In genomic region chr17:65345261-65346060, GRCh38 we compare ENCODE assay signal across 13 cellular contexts.
DNase-seq lines count a peak whose midpoint lies in the region; ATAC-seq lines count a peak whose summit lies in the region.
"Had no signal": no experiment of that assay in that cellular context is flagged by ENCODE, and none has a peak within 500 bp of the region (broad histone marks: within the 10 kb centered on the region; RNA-seq: fewer than 3 reads in every experiment).

No MANE protein-coding gene starts in this region.

- H3K9me3 Mint-ChIP-seq in activated naive CD4-positive, alpha-beta T cell treated with anti-CD3 and anti-CD28 coated beads, Interleukin-2, amount 50 U/mL, for 24 hours: peaks cover 6% of the 10 kb centered on the region
- no peaks in the 10 kb centered on the region for H3K9me3 Mint-ChIP-seq in activated naive CD4-positive, alpha-beta T cell treated with anti-CD3 and anti-CD28 coated beads, Interleukin-2, amount 10 ng/mL, durations not matched to agents 7 days and 5 days
- peaks cover 6% of the 10 kb centered on the region for H3K9me3 Mint-ChIP-seq in activated naive CD8-positive, alpha-beta T cell (ENCODE audit: low read depth)
- H3K9me3 Mint-ChIP-seq in naive thymus-derived CD4-positive, alpha-beta T cell: peaks cover 0 to 9% (median 5%) of the 10 kb centered on the region in 11 donors

- peaks cover 12% of the 10 kb centered on the region for H3K4me1 Mint-ChIP-seq in activated naive CD4-positive, alpha-beta T cell treated with anti-CD3 and anti-CD28 coated beads, Interleukin-2, amount 50 U/mL, for 24 hours
- peaks cover 4% of the 10 kb centered on the region for H3K4me1 Mint-ChIP-seq in activated naive CD4-positive, alpha-beta T cell treated with anti-CD3 and anti-CD28 coated beads, Interleukin-2, amount 10 ng/mL, durations not matched to agents 7 days and 5 days
- H3K4me1 Mint-ChIP-seq in activated naive CD8-positive, alpha-beta T cell (ENCODE audit: low read depth): peaks cover 17% of the 10 kb centered on the region
- H3K4me1 Mint-ChIP-seq in naive thymus-derived CD4-positive, alpha-beta T cell: peaks cover 0 to 24% (median 12%) of the 10 kb centered on the region in 7 donors

- no peak overlapping the region for H4K8ac ChIP-seq in mesendoderm (ENCODE audit: low read depth, low read length)

- no peaks in the 10 kb centered on the region for H4K20me1 ChIP-seq in Karpas-422 (ENCODE audit: insufficient read depth, low read depth, low read length)

- no peak overlapping the region for H2BK15ac ChIP-seq in mesendoderm (replicated peaks; ENCODE audit: low read depth)

- H3K79me1 ChIP-seq in mesendoderm (ENCODE audit: low read length): no peaks in the 10 kb centered on the region

- H3K4ac ChIP-seq in mesendoderm (ENCODE audit: low read depth, low read length): no peak overlapping the region

- no peaks in the 10 kb centered on the region for H3K9me2 ChIP-seq in Karpas-422 (replicated peaks; ENCODE audit: insufficient read depth, low read length)

- intact Hi-C loops in naive thymus-derived CD4-positive, alpha-beta T cell (cut with micrococcal nuclease): loop anchor here in 1 of 2 donors (2.0 kb wide), 1 partner anchor 211 kb away; no protein-coding TSS in a partner anchor

- no peak overlapping the region for H3K56ac ChIP-seq in mesendoderm (ENCODE audit: low read length)

- no peaks in the 10 kb centered on the region for H3K36me3 ChIP-seq in naive thymus-derived CD4-positive, alpha-beta T cell (ENCODE audit: control insufficient read depth in 2 of 3, insufficient read depth in 3 of 3, low read length in 3 of 3)
- H3K36me3 ChIP-seq in Karpas-422 (ENCODE audit: insufficient read depth, low read length): no peaks in the 10 kb centered on the region
- no peaks in the 10 kb centered on the region for H3K36me3 ChIP-seq in mesendoderm (ENCODE audit: control insufficient read depth, insufficient read depth, low read length)
- H3K36me3 ChIP-seq: gastroesophageal sphincter, Peyer's patch, tibial nerve had no signal

- H2BK120ac ChIP-seq in mesendoderm (ENCODE audit: low read depth, low read length): no peak overlapping the region

- H2AFZ ChIP-seq in Karpas-422 (ENCODE audit: low read length): no peak overlapping the region

- WGBS in mesendoderm (ENCODE audit: extremely low coverage, insufficient coverage, low lambda C conversion rate): no CpG with 5 or more reads among the region's 15 CpGs

- H2AK5ac ChIP-seq in mesendoderm (ENCODE audit: low read length): no peak overlapping the region

- no peak overlapping the region for H3K9ac ChIP-seq in Karpas-422 (ENCODE audit: low read length)
- no peak overlapping the region for H3K9ac ChIP-seq in mesendoderm (ENCODE audit: low read length)

- peaks cover 0 to 7% of the 10 kb centered on the region in 2 donors for H3K4me1 ChIP-seq in naive thymus-derived CD4-positive, alpha-beta T cell (ENCODE audit: control insufficient read depth in 2 of 2, insufficient read depth in 2 of 2, low read length in 2 of 2)
- H3K4me1 ChIP-seq in Karpas-422 (ENCODE audit: low read length): no peaks in the 10 kb centered on the region
- no peaks in the 10 kb centered on the region for H3K4me1 ChIP-seq in mesendoderm (ENCODE audit: control insufficient read depth, low read depth, low read length)
- H3K4me1 ChIP-seq: gastroesophageal sphincter, Peyer's patch, tibial nerve had no signal

- peak overlapping the region; percentile 12 for H3K27ac ChIP-seq in naive thymus-derived CD4-positive, alpha-beta T cell (ENCODE audit: low read depth, low read length)
- no peak overlapping the region for H3K27ac ChIP-seq in Karpas-422 (ENCODE audit: low read length)
- H3K27ac ChIP-seq in mesendoderm (ENCODE audit: low read depth, low read length): no peak overlapping the region
- H3K27ac ChIP-seq: gastroesophageal sphincter, Peyer's patch, tibial nerve had no signal

- H3K79me2 ChIP-seq in Karpas-422 (ENCODE audit: low read length) (no peaks in the 10 kb centered on the region), mesendoderm (ENCODE audit: control insufficient read depth, insufficient read depth, low read length) (no peaks in the 10 kb centered on the region)

- no peaks in the 10 kb centered on the region for H3K27me3 ChIP-seq in naive thymus-derived CD4-positive, alpha-beta T cell (ENCODE audit: control insufficient read depth in 2 of 2, insufficient read depth in 2 of 2, low read length in 2 of 2)
- H3K27me3 ChIP-seq in Karpas-422 (ENCODE audit: low read length): no peaks in the 10 kb centered on the region
- H3K27me3 ChIP-seq in mesendoderm (ENCODE audit: insufficient read depth, low read length, poor library complexity): no peaks in the 10 kb centered on the region
- H3K27me3 ChIP-seq: gastroesophageal sphincter, Peyer's patch, tibial nerve had no signal

- H3K18ac ChIP-seq in mesendoderm (ENCODE audit: low read length): no peak overlapping the region

- H2BK5ac ChIP-seq in mesendoderm (ENCODE audit: low read length): no peak overlapping the region

- ATAC-seq in naive thymus-derived CD4-positive, alpha-beta T cell: no peak
- ATAC-seq: gastroesophageal sphincter had no signal

- H3K27me3 Mint-ChIP-seq in activated naive CD4-positive, alpha-beta T cell treated with anti-CD3 and anti-CD28 coated beads, Interleukin-2, amount 50 U/mL, for 24 hours: peaks cover under 1% of the 10 kb centered on the region
- no peaks in the 10 kb centered on the region for H3K27me3 Mint-ChIP-seq in activated naive CD4-positive, alpha-beta T cell treated with anti-CD3 and anti-CD28 coated beads, Interleukin-2, amount 10 ng/mL, durations not matched to agents 7 days and 5 days
- no peaks in the 10 kb centered on the region for H3K27me3 Mint-ChIP-seq in activated naive CD8-positive, alpha-beta T cell
- H3K27me3 Mint-ChIP-seq in naive thymus-derived CD4-positive, alpha-beta T cell: peaks cover 2 to 13% (median 5%) of the 10 kb centered on the region in 5 donors

- H3K23ac ChIP-seq in mesendoderm (ENCODE audit: low read length): no peak overlapping the region

- H4K5ac ChIP-seq in mesendoderm (ENCODE audit: low read length): no peak overlapping the region

- no peak for DNase-seq in activated naive CD4-positive, alpha-beta T cell treated with anti-CD3 and anti-CD28 coated beads, Interleukin-2, amount 10 ng/mL, durations not matched to agents 7 days and 5 days
- peak in 5 of 9 donors; percentile 29 to 40 (median 36) for DNase-seq in naive thymus-derived CD4-positive, alpha-beta T cell
- peak; percentile 49 for DNase-seq in stromal cell of bone marrow (ENCODE audit: low read depth)
- DNase-seq in OCI-M2 (lab: John Stamatoyannopoulos, UW; ENCODE audit: unreplicated experiment): no peak
- no peak for DNase-seq in Karpas-422
- no peak for DNase-seq in mesendoderm
- DNase-seq: activated effector memory CD4-positive, alpha-beta T cell treated with anti-CD3 and anti-CD28 coated beads, Interleukin-2, amount 50 U/mL, for 16 hours; NCI-H2227 treated with DMSO at 0.1 percent for 48 hours had no signal

- H3K36me3 Mint-ChIP-seq in activated naive CD4-positive, alpha-beta T cell treated with anti-CD3 and anti-CD28 coated beads, Interleukin-2, amount 50 U/mL, for 24 hours: peaks cover 3% of the 10 kb centered on the region
- no peaks in the 10 kb centered on the region for H3K36me3 Mint-ChIP-seq in activated naive CD4-positive, alpha-beta T cell treated with anti-CD3 and anti-CD28 coated beads, Interleukin-2, amount 10 ng/mL, durations not matched to agents 7 days and 5 days
- H3K36me3 Mint-ChIP-seq in activated naive CD8-positive, alpha-beta T cell: peaks cover 5% of the 10 kb centered on the region
- peaks cover 0 to 4% (median 0%) of the 10 kb centered on the region in 5 donors for H3K36me3 Mint-ChIP-seq in naive thymus-derived CD4-positive, alpha-beta T cell

- peak overlapping the region; percentile 93 for H3K27ac Mint-ChIP-seq in activated naive CD4-positive, alpha-beta T cell treated with anti-CD3 and anti-CD28 coated beads, Interleukin-2, amount 50 U/mL, for 24 hours
- H3K27ac Mint-ChIP-seq in activated naive CD4-positive, alpha-beta T cell treated with anti-CD3 and anti-CD28 coated beads, Interleukin-2, amount 10 ng/mL, durations not matched to agents 7 days and 5 days: no peak overlapping the region
- peak overlapping the region; percentile 89 for H3K27ac Mint-ChIP-seq in activated naive CD8-positive, alpha-beta T cell
- peak overlapping the region in 8 of 9 donors; percentile 28 to 93 (median 78) for H3K27ac Mint-ChIP-seq in naive thymus-derived CD4-positive, alpha-beta T cell

- H3K4me3 Mint-ChIP-seq in activated naive CD4-positive, alpha-beta T cell treated with anti-CD3 and anti-CD28 coated beads, Interleukin-2, amount 50 U/mL, for 24 hours: peak overlapping the region; percentile 63
- H3K4me3 Mint-ChIP-seq in activated naive CD4-positive, alpha-beta T cell treated with anti-CD3 and anti-CD28 coated beads, Interleukin-2, amount 10 ng/mL, durations not matched to agents 7 days and 5 days: no peak overlapping the region
- peak overlapping the region; percentile 69 for H3K4me3 Mint-ChIP-seq in activated naive CD8-positive, alpha-beta T cell
- peak overlapping the region in 9 of 10 donors; percentile 7 to 63 (median 48) for H3K4me3 Mint-ChIP-seq in naive thymus-derived CD4-positive, alpha-beta T cell

- no peak overlapping the region for H3K4me3 ChIP-seq in naive thymus-derived CD4-positive, alpha-beta T cell (ENCODE audit: low read length)
- H3K4me3 ChIP-seq in Karpas-422 (ENCODE audit: low read length): no peak overlapping the region
- H3K4me3 ChIP-seq in mesendoderm (ENCODE audit: low read length): no peak overlapping the region
- H3K4me3 ChIP-seq: gastroesophageal sphincter, Peyer's patch, tibial nerve had no signal

- CTCF ChIA-PET in activated naive CD4-positive, alpha-beta T cell treated with anti-CD3 and anti-CD28 coated beads, Interleukin-2, amount 10 ng/mL, durations not matched to agents 7 days and 5 days (lab: Charles Lee): interaction anchor here (0.7 kb wide), 2 partner anchors 116 to 1281 kb away, joined by 3 read pairs; no protein-coding TSS in a partner anchor
- CTCF ChIA-PET in naive thymus-derived CD4-positive, alpha-beta T cell (lab: Charles Lee): interaction anchor here (1.6 kb wide), 1 partner anchor 51 kb away, joined by 3 read pairs; no protein-coding TSS in a partner anchor

- POLR2A ChIA-PET in naive thymus-derived CD4-positive, alpha-beta T cell (lab: Charles Lee): no interaction called here

- no peak overlapping the region for H3K4me2 ChIP-seq in Karpas-422 (ENCODE audit: low read depth, low read length, poor library complexity, severe bottlenecking)
- no peak overlapping the region for H3K4me2 ChIP-seq in mesendoderm (ENCODE audit: low read length)

- H3K9me3 ChIP-seq in naive thymus-derived CD4-positive, alpha-beta T cell (ENCODE audit: control insufficient read depth in 2 of 3, low read length in 3 of 3): no peaks in the 10 kb centered on the region
- H3K9me3 ChIP-seq in Karpas-422 (ENCODE audit: low read length): no peaks in the 10 kb centered on the region
- H3K9me3 ChIP-seq: Peyer's patch had no signal

Comparison
In these comparisons a context has a peak if more than half of its experiments do, and no peak if none do; other contexts are left out.
1. DNase-seq: peak in naive thymus-derived CD4-positive, alpha-beta T cell (5 of 9) and stromal cell of bone marrow (single experiment); none in activated naive CD4-positive, alpha-beta T cell treated with anti-CD3 and anti-CD28 coated beads, Interleukin-2, amount 10 ng/mL, durations not matched to agents 7 days and 5 days (single experiment), OCI-M2 (single experiment), Karpas-422 (single experiment) and mesendoderm (single experiment).